ENCODE assay signal across 24 cellular contexts in genomic region chr3:173650596-173650995, GRCh38.
"Had no signal": no experiment of that assay in that cellular context is flagged by ENCODE, and none has a peak within 500 bp of the region (broad histone marks: within the 10 kb centered on the region; RNA-seq: fewer than 3 reads in every experiment).

No MANE protein-coding gene starts in this region.

- H3K9ac ChIP-seq: parathyroid adenoma had no signal

- H3K27ac ChIP-seq: dorsolateral prefrontal cortex, foreskin keratinocyte, gastroesophageal sphincter, heart left ventricle, hepatocyte, left lung, neutrophil, parathyroid adenoma, right lobe of liver, thoracic aorta, tibial nerve, upper lobe of left lung had no signal

- H3K4me3 ChIP-seq: dorsolateral prefrontal cortex, gastroesophageal sphincter, heart left ventricle, hepatocyte, left lung, mucosa of descending colon, right lobe of liver, thoracic aorta, tibial nerve, upper lobe of left lung had no signal

- H3K27me3 ChIP-seq: dorsolateral prefrontal cortex, foreskin keratinocyte, gastroesophageal sphincter, heart left ventricle, hepatocyte, left lung, neutrophil, right lobe of liver, tibial nerve, upper lobe of left lung had no signal

- H2AFZ ChIP-seq: hepatocyte, parathyroid adenoma had no signal

- ATAC-seq: foreskin keratinocyte; gastroesophageal sphincter; heart left ventricle; left cardiac atrium; left lung; mucosa of descending colon; natural killer cell treated with Interleukin-12 subunit alpha and Interleukin-12 subunit beta and Interleukin-15 and Interleukin-18, amount 100 ng/mL, for 72 hours; right lobe of liver; stimulated activated naive B cell treated with anti-CD40 and anti-IgM and Interleukin-4, amounts not matched to agents 10 μg/mL and 1 μg/mL and 100 μg/mL, for 72 hours had no signal

- DNase-seq: cortex of kidney; dorsolateral prefrontal cortex; effector CD4-positive, alpha-beta T cell; foreskin keratinocyte; heart left ventricle; kidney; left cardiac atrium; left lung; mesenchymal stem cell; mucosa of descending colon; naive B cell; right lobe of liver; small intestine; stimulated activated CD4-positive, alpha-beta T cell treated with anti-CD3 and anti-CD28 coated beads, Interleukin-15, amount 100 ng/mL, for 24 hours; stimulated activated CD4-positive, alpha-beta T cell treated with anti-CD3 and anti-CD28 coated beads, Interleukin-2, amount 100 ng/mL, for 48 hours; stimulated activated naive B cell treated with anti-CD40 and anti-IgM and Interleukin-4, amounts not matched to agents 10 μg/mL and 1 μg/mL and 100 μg/mL, for 72 hours; upper lobe of left lung had no signal

- H3K4me2 ChIP-seq: hepatocyte had no signal

- H3K9me3 ChIP-seq: left lung, mucosa of descending colon, neutrophil, right lobe of liver, thoracic aorta, upper lobe of left lung had no signal

- H3K4me1 ChIP-seq: foreskin keratinocyte, gastroesophageal sphincter, heart left ventricle, left lung, parathyroid adenoma, right lobe of liver, tibial nerve, upper lobe of left lung had no signal

- H3K36me3 ChIP-seq: gastroesophageal sphincter, heart left ventricle, left lung, neutrophil, right lobe of liver, thoracic aorta, tibial nerve, upper lobe of left lung had no signal

- H3K79me2 ChIP-seq: hepatocyte, parathyroid adenoma had no signal
